17 cellular contexts compared by ENCODE assay signal in the genomic region with DNA sequence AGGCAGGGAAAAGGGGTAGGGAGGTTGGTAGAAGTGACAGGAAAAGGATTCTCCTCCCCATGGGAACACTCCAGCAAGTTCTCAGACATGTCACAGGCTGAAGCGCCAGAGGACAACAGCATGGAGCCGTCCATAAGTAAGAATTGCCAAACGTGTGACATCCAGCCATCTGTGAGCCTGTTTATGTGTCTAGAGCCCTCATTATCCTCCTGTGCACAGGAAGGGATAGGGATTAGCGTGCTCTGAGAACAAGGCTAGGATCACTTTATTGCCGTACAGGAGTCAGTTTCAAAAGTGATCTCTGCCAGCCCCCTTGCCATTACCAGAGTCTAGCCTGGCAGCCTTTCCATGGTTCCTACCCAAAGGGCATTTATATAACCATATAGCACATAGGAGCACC.
DNase-seq lines count a peak whose midpoint lies in the region; ATAC-seq and TF ChIP-seq lines count a peak whose summit lies in the region.
"Had no signal": no experiment of that assay in that cellular context is flagged by ENCODE, and none has a peak within 500 bp of the region (broad histone marks: within the 10 kb centered on the region; RNA-seq: fewer than 3 reads in every experiment).

No MANE protein-coding gene starts in this region.

- H3K36me3 Mint-ChIP-seq in natural killer cell: no peaks in the 10 kb centered on the region
- H3K36me3 Mint-ChIP-seq: CD4-positive, CD25-positive, alpha-beta regulatory T cell had no signal

- in situ Hi-C loops in G401 (cut with HindIII; ENCODE audit: low sequenced_read_pairs): no loop called here

- no peak overlapping the region for H3K27ac Mint-ChIP-seq in natural killer cell
- H3K27ac Mint-ChIP-seq: CD4-positive, CD25-positive, alpha-beta regulatory T cell; GM23338; H9 had no signal

- peak overlapping the region; percentile 41 for H3K4me3 ChIP-seq in neural cell (ENCODE audit: low read length)
- H3K4me3 ChIP-seq: BLaER1, GM23338, K562 had no signal

- no peak overlapping the region for H2AFZ ChIP-seq in neural cell (ENCODE audit: low read depth, low read length)
- H2AFZ ChIP-seq: GM23338 had no signal

- DNase-seq in G401 (ENCODE audit: low spot score) (peak; percentile 80), NCI-H524 treated with DMSO at 0.1 percent for 48 hours (lab: John Stamatoyannopoulos, UW) (peak; percentile 93), cerebellar nuclear complex (lab: John Stamatoyannopoulos, UW) (peak; percentile 6 to 39), natural killer cell (no peak)
- DNase-seq: CD4-positive, CD25-positive, alpha-beta regulatory T cell; H9; NCI-H2081 treated with DMSO at 0.1 percent for 48 hours; NCI-H2171 treated with DMSO at 0.1 percent for 48 hours; NCI-H526; SHP77 treated with DMSO at 0.1 percent for 48 hours had no signal

- intact Hi-C loops in natural killer cell (cut with micrococcal nuclease): no loop called here

- TF ChIP-seq EP300 in neural cell (conservative IDR thresholded peaks at IDR 0.05; ENCODE audit: poor library complexity, severe bottlenecking): no peak

- H3K4me3 Mint-ChIP-seq in natural killer cell: no peak overlapping the region
- H3K4me3 Mint-ChIP-seq: CD4-positive, CD25-positive, alpha-beta regulatory T cell; GM23338; H9 had no signal

- H3K36me3 ChIP-seq in neural cell (ENCODE audit: insufficient read depth, low read length): no peaks in the 10 kb centered on the region
- H3K36me3 ChIP-seq: BLaER1 had no signal

- H3K9me3 Mint-ChIP-seq in natural killer cell: peaks cover 9% of the 10 kb centered on the region in 2 donors
- H3K9me3 Mint-ChIP-seq: GM23338, H9 had no signal

- no peaks in the 10 kb centered on the region for H3K9me3 ChIP-seq in neural cell (ENCODE audit: low read length)
- H3K9me3 ChIP-seq: BLaER1 had no signal

- H3K79me2 ChIP-seq in neural cell (replicated peaks; ENCODE audit: insufficient read depth, low read length): no peaks in the 10 kb centered on the region

- H3K9me2 ChIP-seq in neural cell (ENCODE audit: insufficient read depth, low read length): no peaks in the 10 kb centered on the region

- no peak for ATAC-seq in natural killer cell
- no peak for ATAC-seq in GM19395 (IDR thresholded peaks at IDR 0.05; ENCODE audit: unreplicated experiment)
- no peak for ATAC-seq in GM19455 (IDR thresholded peaks at IDR 0.05; ENCODE audit: unreplicated experiment)
- ATAC-seq: GM23338, K562, Panc1 had no signal

- H3K27me3 Mint-ChIP-seq in natural killer cell (ENCODE audit: low read depth in 2 of 2): no peaks in the 10 kb centered on the region
- H3K27me3 Mint-ChIP-seq: CD4-positive, CD25-positive, alpha-beta regulatory T cell had no signal

- no peak overlapping the region for H3K4me2 ChIP-seq in neural cell (ENCODE audit: low read length)
- H3K4me2 ChIP-seq: BLaER1, GM23338 had no signal

- TF ChIP-seq CTCF in neural cell (IDR thresholded peaks at IDR 0.05; ENCODE audit: poor library complexity, severe bottlenecking) (no peak), natural killer cell (IDR thresholded peaks at IDR 0.05) (no peak)

- TF ChIP-seq RAD21 in neural cell (conservative IDR thresholded peaks at IDR 0.05): no peak

- peak overlapping the region; percentile 52 for H3K9ac ChIP-seq in neural cell (ENCODE audit: low read length)
- H3K9ac ChIP-seq: BLaER1 had no signal

- H3K27me3 ChIP-seq in neural cell (ENCODE audit: insufficient read depth, low read depth, low read length): no peaks in the 10 kb centered on the region
- H3K27me3 ChIP-seq: BLaER1 had no signal

- no peaks in the 10 kb centered on the region for H3K4me1 Mint-ChIP-seq in natural killer cell
- H3K4me1 Mint-ChIP-seq: CD4-positive, CD25-positive, alpha-beta regulatory T cell had no signal

- no peaks in the 10 kb centered on the region for H3F3A ChIP-seq in neural cell (ENCODE audit: insufficient read depth, low read length, poor library complexity, severe bottlenecking)

- peak overlapping the region; percentile 85 for H3K27ac ChIP-seq in neural cell (ENCODE audit: low read length)
- H3K27ac ChIP-seq: BLaER1 had no signal

- H4K20me1 ChIP-seq in neural cell (ENCODE audit: insufficient read depth): no peaks in the 10 kb centered on the region
- H4K20me1 ChIP-seq: BLaER1 had no signal

TF ChIP-seq in neural cell, 6 proteins besides CTCF, POLR2A, EP300 and RAD21:
- TF ChIP-seq EZH2 (IDR thresholded peaks at IDR 0.05; ENCODE audit: borderline replicate concordance, insufficient read depth, low read length, poor library complexity, severe bottlenecking) (no peak), SMC3 (conservative IDR thresholded peaks at IDR 0.05; ENCODE audit: poor library complexity) (no peak), TAF1 (IDR thresholded peaks at IDR 0.05; ENCODE audit: low read depth) (no peak), REST (IDR thresholded peaks at IDR 0.05; ENCODE audit: borderline replicate concordance) (no peak), MXI1 (conservative IDR thresholded peaks at IDR 0.05; ENCODE audit: poor library complexity, severe bottlenecking) (no peak)
